In the genomic region with DNA sequence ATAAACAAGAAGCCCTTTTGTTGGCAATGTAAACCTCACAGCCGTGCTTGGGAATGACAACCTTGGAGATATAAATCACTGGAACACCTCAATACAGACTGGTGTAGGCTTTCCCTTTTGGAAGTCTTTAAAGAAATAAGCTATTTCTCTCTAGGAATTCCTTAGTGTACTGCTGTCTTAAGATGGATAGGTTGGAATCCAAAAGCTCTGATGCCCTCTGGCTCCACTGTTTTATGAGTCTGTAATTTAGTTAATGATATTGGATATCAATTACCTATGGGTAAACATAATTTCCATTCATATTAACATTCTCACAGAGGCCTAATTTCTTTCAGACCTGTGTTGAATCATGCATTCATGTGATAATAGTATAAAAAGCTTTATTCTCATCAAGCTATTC, we compare ENCODE assay signal across 20 cellular contexts.
"Had no signal": no experiment of that assay in that cellular context is flagged by ENCODE, and none has a peak within 500 bp of the region (broad histone marks: within the 10 kb centered on the region; RNA-seq: fewer than 3 reads in every experiment).

No MANE protein-coding gene starts in this region.

- H3K27ac ChIP-seq: RWPE1 had no signal

- DNase-seq: IMR-90, Karpas-422, KG1, MG63, NCI-H1092, NCI-H1436 treated with DMSO at 0.1 percent for 48 hours, NCI-H187, NCI-H2029, NCI-H2171, NCI-H345, NCI-H446 treated with DMSO at 0.1 percent for 48 hours, NCI-H510A treated with DMSO at 0.1 percent for 48 hours, NCI-H526, NCI-H82, SHP77, SK-N-SH, SW 1271, T-cell had no signal

- H3K27me3 ChIP-seq: MG63 had no signal

- FAIRE-seq: HepG2 had no signal

- H3K9me3 ChIP-seq: SK-N-SH had no signal

- H3K4me2 ChIP-seq: SK-N-SH had no signal

- H3K9ac ChIP-seq: SK-N-SH had no signal

- H3K4me3 ChIP-seq: MG63 had no signal

- H3K36me3 ChIP-seq: MG63 had no signal
